8 cellular contexts compared by ENCODE assay signal in genomic region chr2:26043862-26044736, GRCh38. TPM values are rescaled to one million over a fixed set of nuclear protein-coding genes. Genes with fewer than 3 reads are reported as not detected.
DNase-seq lines count a peak whose midpoint lies in the region; ATAC-seq, FAIRE-seq and TF ChIP-seq lines count a peak whose summit lies in the region.

No MANE protein-coding gene starts in this region.

- H3K4me1 Mint-ChIP-seq in activated CD8-positive, alpha-beta T cell treated with anti-CD3 and anti-CD28 coated beads, Interleukin-2, amount 10 ng/mL, durations not matched to agents 7 days and 5 days (ENCODE audit: low read depth): peaks cover 49% of the 10 kb centered on the region

- no TSS peak for BruUV-seq in A673 (replicated peaks; lab: Mats Ljungman, UMichigan)

- H3K4me1 ChIP-seq in A673 (ENCODE audit: insufficient read depth, low read length, poor library complexity, severe bottlenecking) (peaks cover 9% of the 10 kb centered on the region), kidney (ENCODE audit: control insufficient read depth in 1 of 2, insufficient read depth in 1 of 2, low read depth in 1 of 2, low read length in 2 of 2) (peaks cover 0 to 10% of the 10 kb centered on the region in 2 donors)

- intact Hi-C loops in A673 (cut with micrococcal nuclease; ENCODE audit: unreplicated experiment): no loop called here
- intact Hi-C loops in kidney (cut with DNase I): no loop called here

- H3K4me3 Mint-ChIP-seq in activated CD8-positive, alpha-beta T cell treated with anti-CD3 and anti-CD28 coated beads, Interleukin-2, amount 10 ng/mL, durations not matched to agents 7 days and 5 days: peak overlapping the region; percentile 38

- H3K4me3 ChIP-seq in A673 (ENCODE audit: low read depth, low read length, poor library complexity, severe bottlenecking) (no peak overlapping the region), kidney (ENCODE audit: low read length in 2 of 2) (no peak overlapping the region)

- peak overlapping the region; percentile 40 for H3K27ac Mint-ChIP-seq in activated CD8-positive, alpha-beta T cell treated with anti-CD3 and anti-CD28 coated beads, Interleukin-2, amount 10 ng/mL, durations not matched to agents 7 days and 5 days

- no peaks in the 10 kb centered on the region for H3K27me3 Mint-ChIP-seq in activated CD8-positive, alpha-beta T cell treated with anti-CD3 and anti-CD28 coated beads, Interleukin-2, amount 10 ng/mL, durations not matched to agents 7 days and 5 days (ENCODE audit: low read depth)

- FAIRE-seq in kidney (lab: Jason Lieb, UNC): no peak

- no peak for DNase-seq in A673 (ENCODE audit: low spot score)
- DNase-seq in activated CD8-positive, alpha-beta T cell treated with anti-CD3 and anti-CD28 coated beads, Interleukin-2, amount 10 ng/mL, durations not matched to agents 7 days and 5 days: no peak
- no peak for DNase-seq in kidney
- no peak for DNase-seq in ecto neural progenitor cell (ENCODE audit: low spot score)
- no peak for DNase-seq in NCI-H69 (lab: John Stamatoyannopoulos, UW)
- DNase-seq in middle frontal gyrus (ENCODE audit: extremely low spot score, low spot score): no peak

- POLR2A ChIA-PET in A673 (lab: Charles Lee; ENCODE audit: low non-redundant PET): no interaction called here
- POLR2A ChIA-PET in activated CD8-positive, alpha-beta T cell treated with anti-CD3 and anti-CD28 coated beads, Interleukin-2, amount 10 ng/mL, durations not matched to agents 7 days and 5 days (lab: Charles Lee): interaction anchor here (0.8 to 1.1 kb wide), 2 partner anchors 11 to 24 kb away, joined by 3 read pairs; partner anchors contain the start of gene RAB10

- peaks cover 3% of the 10 kb centered on the region for H3K36me3 ChIP-seq in A673 (ENCODE audit: insufficient read depth, low read length, poor library complexity, severe bottlenecking)
- no peaks in the 10 kb centered on the region for H3K36me3 ChIP-seq in kidney (ENCODE audit: control insufficient read depth in 1 of 2, insufficient read depth in 2 of 2, low read length in 2 of 2)

- no peaks in the 10 kb centered on the region for H3K9me3 ChIP-seq in A673 (ENCODE audit: low read depth, low read length, poor library complexity, severe bottlenecking)
- H3K9me3 ChIP-seq in kidney (ENCODE audit: control insufficient read depth in 1 of 2, low read length in 2 of 2): no peaks in the 10 kb centered on the region

- H3K27ac ChIP-seq in A673 (ENCODE audit: low read depth, low read length, poor library complexity, severe bottlenecking) (peak overlapping the region; percentile 22), kidney (ENCODE audit: low read depth in 2 of 2, low read length in 2 of 2) (peak overlapping the region; percentile 67 to 74)

- no peaks in the 10 kb centered on the region for H3K27me3 ChIP-seq in A673 (replicated peaks; ENCODE audit: insufficient read depth, low read depth, low read length, poor library complexity)

- ATAC-seq in GM21825 (IDR thresholded peaks at IDR 0.05; ENCODE audit: unreplicated experiment) (peak; percentile 54), GM18907 (IDR thresholded peaks at IDR 0.05; ENCODE audit: unreplicated experiment) (no peak)
- ATAC-seq in activated CD8-positive, alpha-beta T cell treated with anti-CD3 and anti-CD28 coated beads, Interleukin-2, amount 10 ng/mL, durations not matched to agents 7 days and 5 days: no peak

- no peaks in the 10 kb centered on the region for H3K9me3 Mint-ChIP-seq in activated CD8-positive, alpha-beta T cell treated with anti-CD3 and anti-CD28 coated beads, Interleukin-2, amount 10 ng/mL, durations not matched to agents 7 days and 5 days (ENCODE audit: insufficient read depth)

- CTCF ChIA-PET in A673 (lab: Charles Lee): no interaction called here
- CTCF ChIA-PET in activated CD8-positive, alpha-beta T cell treated with anti-CD3 and anti-CD28 coated beads, Interleukin-2, amount 10 ng/mL, durations not matched to agents 7 days and 5 days (lab: Charles Lee): interaction anchor here (1.2 to 1.5 kb wide), 3 partner anchors 9 to 54 kb away, joined by 3 read pairs; no protein-coding TSS in a partner anchor

- H3K9ac ChIP-seq in kidney (ENCODE audit: low read length in 2 of 2): no peak overlapping the region

- peaks cover 33% of the 10 kb centered on the region for H3K36me3 Mint-ChIP-seq in activated CD8-positive, alpha-beta T cell treated with anti-CD3 and anti-CD28 coated beads, Interleukin-2, amount 10 ng/mL, durations not matched to agents 7 days and 5 days (ENCODE audit: low read depth)

- no peak for TF ChIP-seq CTCF in A673 (conservative IDR thresholded peaks at IDR 0.05; ENCODE audit: low read depth, low read length)
- no peak for TF ChIP-seq CTCF in kidney (IDR thresholded peaks at IDR 0.05; ENCODE audit: borderline replicate concordance, extremely low read depth, insufficient read depth)

RNA-seq across cellular contexts. Expression of gene RAB10, which starts 10.2 kb away (rescaled TPM):
- 135 and 140 TPM in 2 replicates for total RNA-seq in A673 (2021)
- 100 to 1,000 TPM; 110 to 115 TPM for total RNA-seq in activated CD8-positive, alpha-beta T cell treated with anti-CD3 and anti-CD28 coated beads, Interleukin-2, amount 10 ng/mL, durations not matched to agents 7 days and 5 days
- 122 TPM for total RNA-seq in kidney
- polyA plus RNA-seq in kidney (ENCODE audit: insufficient read depth, low read depth, low replicate concordance): 59.8 TPM
